Comparison of ENCODE assay signal across 26 cellular contexts in genomic region chr9:126299706-126300276, GRCh38. TPM values are rescaled to one million over a fixed set of nuclear protein-coding genes. Genes with fewer than 3 reads are reported as not detected.
A peak's percentile ranks its signal among the peaks of the same experiment; 100 is the strongest.
DNase-seq lines count a peak whose midpoint lies in the region; ATAC-seq and TF ChIP-seq lines count a peak whose summit lies in the region.
"Had no signal": no experiment of that assay in that cellular context is flagged by ENCODE, and none has a peak within 500 bp of the region (broad histone marks: within the 10 kb centered on the region; RNA-seq: fewer than 3 reads in every experiment).

No MANE protein-coding gene starts in this region.

- no peaks in the 10 kb centered on the region for H3K9me3 ChIP-seq in left lung
- H3K9me3 ChIP-seq: HAP-1, ovary, spleen, upper lobe of right lung had no signal

- intact Hi-C loops in left lung (cut with DNase I) = loop anchor here in 1 of 2 donors (10.0 kb wide), 1 partner anchor 185 kb away; no protein-coding TSS in a partner anchor

- peaks cover 0 to 6% of the 10 kb centered on the region in 2 donors for H3K27me3 ChIP-seq in left lung
- H3K27me3 ChIP-seq: ovary, upper lobe of right lung had no signal

- no peak overlapping the region for H3K4me3 ChIP-seq in fibroblast of the aortic adventitia (ENCODE audit: low read depth, low read length)
- no peak overlapping the region for H3K4me3 ChIP-seq in left lung
- H3K4me3 ChIP-seq: coronary artery, HAP-1, lung, ovary, spleen, upper lobe of right lung had no signal

- TF ChIP-seq CTCF in fibroblast of the aortic adventitia (IDR thresholded peaks at IDR 0.05; ENCODE audit: insufficient read depth, low read length) (no peak), left lung (IDR thresholded peaks at IDR 0.05) (no peak)

- H3K36me3 ChIP-seq in left lung = no peaks in the 10 kb centered on the region
- H3K36me3 ChIP-seq: HAP-1, ovary, spleen, upper lobe of right lung had no signal

- no peaks in the 10 kb centered on the region for H3K4me1 ChIP-seq in left lung

- peak overlapping the region; percentile 98 for H3K27ac ChIP-seq in angular gyrus (ENCODE audit: low read depth, low read length)
- H3K27ac ChIP-seq in temporal lobe (ENCODE audit: low read depth, low read length) = peak overlapping the region; percentile 98
- H3K27ac ChIP-seq in left lung = no peak overlapping the region
- H3K27ac ChIP-seq: coronary artery, ovary, spleen, upper lobe of right lung had no signal

- DNase-seq in MV-4-11 (lab: John Stamatoyannopoulos, UW) = peak; percentile 13
- peak; percentile 17 for DNase-seq in fibroblast of the aortic adventitia (ENCODE audit: low read depth)
- no peak for DNase-seq in NCI-H1417 (lab: John Stamatoyannopoulos, UW)
- DNase-seq in left lung = no peak
- DNase-seq: activated CD4-positive, alpha-beta T cell treated with anti-CD3 and anti-CD28 coated beads, Interleukin-2, amount 50 U/mL, for 1 hour; activated naive CD4-positive, alpha-beta T cell treated with anti-CD3 and anti-CD28 coated beads for 36 hours; activated T-cell treated with anti-CD3 and anti-CD28 coated beads, Interleukin-2, amount 50 U/mL, for 72 hours; amniotic stem cell; DMS79 treated with DMSO at 0.1 percent for 48 hours; NCI-H1105; NCI-H1930; NCI-H345; NCI-H748 treated with DMSO at 0.1 percent for 48 hours; nephron progenitor cell; ovary; spleen; SW 1271; T-helper 9 cell; upper lobe of right lung had no signal

- no peak for ATAC-seq in HG02642 (IDR thresholded peaks at IDR 0.05; ENCODE audit: poor library complexity, unreplicated experiment)
- no peak for ATAC-seq in left lung
- ATAC-seq: activated T-cell treated with anti-CD3 and anti-CD28 coated beads, Interleukin-2, amount 50 U/mL, for 72 hours; upper lobe of right lung; WTC11 had no signal

RNA-seq across cellular contexts. Expression of gene MVB12B, which starts 26.8 kb away (rescaled TPM):
- total RNA-seq in fibroblast of the aortic adventitia (ENCODE audit: low replicate concordance) = 1.4 and 3.5 TPM in 2 replicates
- 29.7 TPM for total RNA-seq in temporal lobe
- 10 to 100 TPM; 23.4 to 25.3 TPM for total RNA-seq in left lung

Comparison
In these comparisons a context has a peak if more than half of its experiments do, and no peak if none do; other contexts are left out.
1. DNase-seq: peak in MV-4-11 (single experiment) and fibroblast of the aortic adventitia (single experiment); none in NCI-H1417 (0 of 3) and left lung (0 of 2).
2. H3K27ac ChIP-seq: peak in angular gyrus (single experiment) and temporal lobe (single experiment); none in left lung (0 of 2).